ENCODE assay signal across 1 cellular context in the genomic region with DNA sequence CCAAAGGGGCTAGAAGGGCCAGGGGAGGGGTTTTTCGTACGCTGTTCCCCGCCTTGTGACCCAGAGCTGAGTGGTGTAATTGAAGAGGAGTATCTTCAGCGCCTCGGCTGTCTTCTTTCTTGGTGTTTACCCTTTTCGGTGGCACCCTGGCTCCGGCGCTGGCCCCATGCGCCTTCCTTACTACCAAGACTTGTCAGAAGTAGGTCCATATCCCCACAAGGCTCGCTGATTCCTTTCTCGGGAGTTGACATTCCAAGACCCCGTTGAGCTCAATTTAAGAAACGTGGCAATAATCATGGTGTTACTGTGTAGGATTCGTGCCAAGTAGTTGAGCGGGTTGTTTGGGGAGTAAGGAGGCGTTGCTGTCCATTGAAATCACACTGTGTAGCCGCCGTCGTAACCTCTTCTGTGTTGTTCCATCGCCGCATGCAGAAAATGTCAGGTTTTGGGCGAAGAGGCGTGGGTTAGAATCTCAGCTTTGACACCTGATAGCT.
TF ChIP-seq lines count a peak whose summit lies in the region.

No MANE protein-coding gene starts in this region.

TF ChIP-seq in GM12878, 131 proteins besides CTCF, POLR2A, EP300 and RAD21:
- peak; percentile 85; the same call in 1 of the 2 replicates for TF ChIP-seq ASH2L (IDR thresholded peaks at IDR 0.05; ENCODE audit: borderline replicate concordance, low read depth)
- no peak for TF ChIP-seq NFYA (IDR thresholded peaks at IDR 0.05; ENCODE audit: borderline replicate concordance, low read depth, low read length)
- 0 out of 2 replicates have a peak, but pooled peaks have one; percentile 18 for TF ChIP-seq CREM (IDR thresholded peaks at IDR 0.05; ENCODE audit: low read depth)
